In the genomic region with DNA sequence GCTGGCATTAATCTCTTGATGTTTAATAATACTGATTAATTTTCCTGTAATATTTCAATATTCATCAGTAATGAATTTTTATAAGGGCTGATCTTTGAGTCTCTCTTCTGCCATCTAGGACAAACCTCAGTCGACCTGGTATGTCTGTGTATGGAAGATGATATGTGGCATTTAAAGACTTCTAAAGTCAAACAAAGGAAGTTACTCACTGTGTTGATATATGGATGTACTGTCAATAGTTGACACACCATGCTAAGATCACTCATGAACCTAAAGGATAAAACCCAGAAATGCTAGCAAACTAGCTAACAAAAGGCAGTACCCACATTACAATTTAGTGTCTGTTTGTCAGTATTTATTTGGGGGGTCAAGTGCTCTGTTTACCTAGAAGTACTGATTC, we compare ENCODE assay signal across 2 cellular contexts.
TF ChIP-seq lines count a peak whose summit lies in the region.

No MANE protein-coding gene starts in this region.

TF ChIP-seq in A549, 52 proteins besides CTCF, POLR2A, EP300 and RAD21 (continued from another document):
- no peak for TF ChIP-seq ATOH8 (CRISPR knock-in tag; IDR thresholded peaks at IDR 0.05; ENCODE audit: low read depth)

TF ChIP-seq in GM23338, 12 proteins besides CTCF, POLR2A, EP300 and RAD21:
- TF ChIP-seq ZNF462 (CRISPR knock-in tag; IDR thresholded peaks at IDR 0.05), result no peak
- no peak for TF ChIP-seq POLR2AphosphoS5 (IDR thresholded peaks at IDR 0.05; ENCODE audit: low read depth)
- TF ChIP-seq ZNF114 (CRISPR knock-in tag; IDR thresholded peaks at IDR 0.05), result no peak
- no peak for TF ChIP-seq STAT1 (IDR thresholded peaks at IDR 0.05; ENCODE audit: unreplicated experiment)
- TF ChIP-seq JUNB (IDR thresholded peaks at IDR 0.05; ENCODE audit: unreplicated experiment), result no peak
- TF ChIP-seq NANOG (IDR thresholded peaks at IDR 0.05; ENCODE audit: borderline replicate concordance), result no peak
